Comparison of ENCODE assay signal across 1 cellular context in the genomic region with DNA sequence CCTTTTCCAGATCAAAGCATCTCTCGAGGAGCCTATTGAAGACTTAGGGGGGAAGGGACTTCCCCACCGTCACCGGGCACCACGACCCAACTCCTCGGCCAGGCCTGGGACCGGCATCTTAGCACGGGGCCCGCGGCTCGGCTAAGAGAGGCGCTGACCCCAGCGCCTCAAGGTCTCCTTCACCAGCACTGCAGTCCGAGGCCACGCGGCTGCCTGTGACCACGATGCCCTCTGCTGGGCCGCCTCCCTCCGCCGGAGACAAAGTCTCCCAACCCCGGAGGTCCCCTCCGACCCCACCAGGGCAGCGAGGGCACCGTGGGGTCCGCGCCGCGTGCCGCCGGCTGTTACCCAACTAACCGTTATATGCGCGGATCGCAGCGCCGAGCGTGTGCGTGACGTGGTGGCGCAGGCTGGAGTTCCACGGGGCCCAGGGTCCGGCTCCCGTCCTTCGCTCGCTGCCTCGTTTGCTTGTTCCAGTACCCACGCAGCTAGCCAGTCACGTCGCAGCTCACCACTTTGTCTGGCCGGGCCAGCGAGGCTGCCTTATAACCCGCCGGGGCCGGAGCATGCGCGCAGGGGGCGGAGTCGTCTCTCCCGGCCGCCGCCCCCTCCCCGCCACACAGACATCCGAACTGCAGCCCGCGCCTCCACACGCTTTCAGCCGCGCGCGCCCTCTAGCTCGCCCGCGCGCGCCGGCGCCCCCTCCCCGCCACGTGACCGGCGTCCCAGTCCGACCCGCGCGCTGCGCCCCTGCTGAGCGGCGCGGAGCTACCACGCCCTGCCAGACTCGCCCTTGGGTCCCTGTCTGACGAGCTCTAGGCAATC.
A peak's percentile ranks its signal among the peaks of the same experiment; 100 is the strongest.
TF ChIP-seq lines count a peak whose summit lies in the region.

A gene with protein sequence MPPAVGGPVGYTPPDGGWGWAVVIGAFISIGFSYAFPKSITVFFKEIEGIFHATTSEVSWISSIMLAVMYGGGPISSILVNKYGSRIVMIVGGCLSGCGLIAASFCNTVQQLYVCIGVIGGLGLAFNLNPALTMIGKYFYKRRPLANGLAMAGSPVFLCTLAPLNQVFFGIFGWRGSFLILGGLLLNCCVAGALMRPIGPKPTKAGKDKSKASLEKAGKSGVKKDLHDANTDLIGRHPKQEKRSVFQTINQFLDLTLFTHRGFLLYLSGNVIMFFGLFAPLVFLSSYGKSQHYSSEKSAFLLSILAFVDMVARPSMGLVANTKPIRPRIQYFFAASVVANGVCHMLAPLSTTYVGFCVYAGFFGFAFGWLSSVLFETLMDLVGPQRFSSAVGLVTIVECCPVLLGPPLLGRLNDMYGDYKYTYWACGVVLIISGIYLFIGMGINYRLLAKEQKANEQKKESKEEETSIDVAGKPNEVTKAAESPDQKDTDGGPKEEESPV (minus strand): TSS at position 519 of the 825 bp plus-strand sequence. CDS start 26,888 bp downstream, outside the sequence.

TF ChIP-seq in K562, 482 proteins besides CTCF, POLR2A, EP300 and RAD21 (continued from another document and continues in another):
- TF ChIP-seq, protein P1, sequence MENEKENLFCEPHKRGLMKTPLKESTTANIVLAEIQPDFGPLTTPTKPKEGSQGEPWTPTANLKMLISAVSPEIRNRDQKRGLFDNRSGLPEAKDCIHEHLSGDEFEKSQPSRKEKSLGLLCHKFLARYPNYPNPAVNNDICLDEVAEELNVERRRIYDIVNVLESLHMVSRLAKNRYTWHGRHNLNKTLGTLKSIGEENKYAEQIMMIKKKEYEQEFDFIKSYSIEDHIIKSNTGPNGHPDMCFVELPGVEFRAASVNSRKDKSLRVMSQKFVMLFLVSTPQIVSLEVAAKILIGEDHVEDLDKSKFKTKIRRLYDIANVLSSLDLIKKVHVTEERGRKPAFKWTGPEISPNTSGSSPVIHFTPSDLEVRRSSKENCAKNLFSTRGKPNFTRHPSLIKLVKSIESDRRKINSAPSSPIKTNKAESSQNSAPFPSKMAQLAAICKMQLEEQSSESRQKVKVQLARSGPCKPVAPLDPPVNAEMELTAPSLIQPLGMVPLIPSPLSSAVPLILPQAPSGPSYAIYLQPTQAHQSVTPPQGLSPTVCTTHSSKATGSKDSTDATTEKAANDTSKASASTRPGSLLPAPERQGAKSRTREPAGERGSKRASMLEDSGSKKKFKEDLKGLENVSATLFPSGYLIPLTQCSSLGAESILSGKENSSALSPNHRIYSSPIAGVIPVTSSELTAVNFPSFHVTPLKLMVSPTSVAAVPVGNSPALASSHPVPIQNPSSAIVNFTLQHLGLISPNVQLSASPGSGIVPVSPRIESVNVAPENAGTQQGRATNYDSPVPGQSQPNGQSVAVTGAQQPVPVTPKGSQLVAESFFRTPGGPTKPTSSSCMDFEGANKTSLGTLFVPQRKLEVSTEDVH (IDR thresholded peaks at IDR 0.05; ENCODE audit: low read depth, partially characterized antibody) = no peak
- TF ChIP-seq, protein P2, sequence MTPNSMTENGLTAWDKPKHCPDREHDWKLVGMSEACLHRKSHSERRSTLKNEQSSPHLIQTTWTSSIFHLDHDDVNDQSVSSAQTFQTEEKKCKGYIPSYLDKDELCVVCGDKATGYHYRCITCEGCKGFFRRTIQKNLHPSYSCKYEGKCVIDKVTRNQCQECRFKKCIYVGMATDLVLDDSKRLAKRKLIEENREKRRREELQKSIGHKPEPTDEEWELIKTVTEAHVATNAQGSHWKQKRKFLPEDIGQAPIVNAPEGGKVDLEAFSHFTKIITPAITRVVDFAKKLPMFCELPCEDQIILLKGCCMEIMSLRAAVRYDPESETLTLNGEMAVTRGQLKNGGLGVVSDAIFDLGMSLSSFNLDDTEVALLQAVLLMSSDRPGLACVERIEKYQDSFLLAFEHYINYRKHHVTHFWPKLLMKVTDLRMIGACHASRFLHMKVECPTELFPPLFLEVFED (CRISPR knock-in tag; conservative IDR thresholded peaks at IDR 0.05) = no peak
- TF ChIP-seq CBX3 (IDR thresholded peaks at IDR 0.05; ENCODE audit: borderline replicate concordance in 1 of 2, low read length in 2 of 2) = no peak
- TF ChIP-seq HNRNPUL1 (IDR thresholded peaks at IDR 0.05; ENCODE audit: low read length) = no peak
- no peak for TF ChIP-seq ZNF23 (CRISPR knock-in tag; IDR thresholded peaks at IDR 0.05)
- TF ChIP-seq, protein P3, sequence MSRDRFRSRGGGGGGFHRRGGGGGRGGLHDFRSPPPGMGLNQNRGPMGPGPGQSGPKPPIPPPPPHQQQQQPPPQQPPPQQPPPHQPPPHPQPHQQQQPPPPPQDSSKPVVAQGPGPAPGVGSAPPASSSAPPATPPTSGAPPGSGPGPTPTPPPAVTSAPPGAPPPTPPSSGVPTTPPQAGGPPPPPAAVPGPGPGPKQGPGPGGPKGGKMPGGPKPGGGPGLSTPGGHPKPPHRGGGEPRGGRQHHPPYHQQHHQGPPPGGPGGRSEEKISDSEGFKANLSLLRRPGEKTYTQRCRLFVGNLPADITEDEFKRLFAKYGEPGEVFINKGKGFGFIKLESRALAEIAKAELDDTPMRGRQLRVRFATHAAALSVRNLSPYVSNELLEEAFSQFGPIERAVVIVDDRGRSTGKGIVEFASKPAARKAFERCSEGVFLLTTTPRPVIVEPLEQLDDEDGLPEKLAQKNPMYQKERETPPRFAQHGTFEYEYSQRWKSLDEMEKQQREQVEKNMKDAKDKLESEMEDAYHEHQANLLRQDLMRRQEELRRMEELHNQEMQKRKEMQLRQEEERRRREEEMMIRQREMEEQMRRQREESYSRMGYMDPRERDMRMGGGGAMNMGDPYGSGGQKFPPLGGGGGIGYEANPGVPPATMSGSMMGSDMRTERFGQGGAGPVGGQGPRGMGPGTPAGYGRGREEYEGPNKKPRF (IDR thresholded peaks at IDR 0.05; ENCODE audit: low read depth, low read length) = no peak
- TF ChIP-seq ZBED1 (IDR thresholded peaks at IDR 0.05) = no peak
- peak; percentile 38; the same call in 1 of the 2 replicates for TF ChIP-seq NCOA1 (IDR thresholded peaks at IDR 0.05; ENCODE audit: low read depth)
- TF ChIP-seq ERF (CRISPR knock-in tag; IDR thresholded peaks at IDR 0.05) = 0 out of 2 replicates have a peak, but pooled peaks have one; percentile 15
- peak; percentile 89 for TF ChIP-seq ZNF431 (CRISPR knock-in tag; IDR thresholded peaks at IDR 0.05)
- no peak for TF ChIP-seq HNRNPH1 (optimal IDR thresholded peaks at IDR 0.05; ENCODE audit: low read depth, low read length)
- no peak for TF ChIP-seq TEAD2 (tag; IDR thresholded peaks at IDR 0.05)
- TF ChIP-seq PTBP1 (IDR thresholded peaks at IDR 0.05; ENCODE audit: low read depth, low read length) = peak; percentile 68; the same call in 1 of the 2 replicates
- TF ChIP-seq, protein P4, sequence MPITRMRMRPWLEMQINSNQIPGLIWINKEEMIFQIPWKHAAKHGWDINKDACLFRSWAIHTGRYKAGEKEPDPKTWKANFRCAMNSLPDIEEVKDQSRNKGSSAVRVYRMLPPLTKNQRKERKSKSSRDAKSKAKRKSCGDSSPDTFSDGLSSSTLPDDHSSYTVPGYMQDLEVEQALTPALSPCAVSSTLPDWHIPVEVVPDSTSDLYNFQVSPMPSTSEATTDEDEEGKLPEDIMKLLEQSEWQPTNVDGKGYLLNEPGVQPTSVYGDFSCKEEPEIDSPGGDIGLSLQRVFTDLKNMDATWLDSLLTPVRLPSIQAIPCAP (CRISPR knock-in tag; IDR thresholded peaks at IDR 0.05; ENCODE audit: borderline replicate concordance) = peak; percentile 94
- TF ChIP-seq, protein P5, sequence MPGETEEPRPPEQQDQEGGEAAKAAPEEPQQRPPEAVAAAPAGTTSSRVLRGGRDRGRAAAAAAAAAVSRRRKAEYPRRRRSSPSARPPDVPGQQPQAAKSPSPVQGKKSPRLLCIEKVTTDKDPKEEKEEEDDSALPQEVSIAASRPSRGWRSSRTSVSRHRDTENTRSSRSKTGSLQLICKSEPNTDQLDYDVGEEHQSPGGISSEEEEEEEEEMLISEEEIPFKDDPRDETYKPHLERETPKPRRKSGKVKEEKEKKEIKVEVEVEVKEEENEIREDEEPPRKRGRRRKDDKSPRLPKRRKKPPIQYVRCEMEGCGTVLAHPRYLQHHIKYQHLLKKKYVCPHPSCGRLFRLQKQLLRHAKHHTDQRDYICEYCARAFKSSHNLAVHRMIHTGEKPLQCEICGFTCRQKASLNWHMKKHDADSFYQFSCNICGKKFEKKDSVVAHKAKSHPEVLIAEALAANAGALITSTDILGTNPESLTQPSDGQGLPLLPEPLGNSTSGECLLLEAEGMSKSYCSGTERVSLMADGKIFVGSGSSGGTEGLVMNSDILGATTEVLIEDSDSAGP (CRISPR knock-in tag; IDR thresholded peaks at IDR 0.05) = no peak
- TF ChIP-seq NCOA2 (IDR thresholded peaks at IDR 0.05; ENCODE audit: partially characterized antibody in 2 of 2) = no peak
- 0 out of 2 replicates have a peak, but pooled peaks have one; percentile 14 for TF ChIP-seq KLF6 (CRISPR knock-in tag; IDR thresholded peaks at IDR 0.05; ENCODE audit: borderline replicate concordance)
- TF ChIP-seq SIN3B (IDR thresholded peaks at IDR 0.05; ENCODE audit: low read depth) = peak; percentile 43; the same call in 1 of the 2 replicates
- TF ChIP-seq, protein P6, sequence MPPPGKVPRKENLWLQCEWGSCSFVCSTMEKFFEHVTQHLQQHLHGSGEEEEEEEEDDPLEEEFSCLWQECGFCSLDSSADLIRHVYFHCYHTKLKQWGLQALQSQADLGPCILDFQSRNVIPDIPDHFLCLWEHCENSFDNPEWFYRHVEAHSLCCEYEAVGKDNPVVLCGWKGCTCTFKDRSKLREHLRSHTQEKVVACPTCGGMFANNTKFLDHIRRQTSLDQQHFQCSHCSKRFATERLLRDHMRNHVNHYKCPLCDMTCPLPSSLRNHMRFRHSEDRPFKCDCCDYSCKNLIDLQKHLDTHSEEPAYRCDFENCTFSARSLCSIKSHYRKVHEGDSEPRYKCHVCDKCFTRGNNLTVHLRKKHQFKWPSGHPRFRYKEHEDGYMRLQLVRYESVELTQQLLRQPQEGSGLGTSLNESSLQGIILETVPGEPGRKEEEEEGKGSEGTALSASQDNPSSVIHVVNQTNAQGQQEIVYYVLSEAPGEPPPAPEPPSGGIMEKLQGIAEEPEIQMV (tag; conservative IDR thresholded peaks at IDR 0.05; ENCODE audit: low read depth) = peak; percentile 46; the same call in 1 of the 2 replicates
- no peak for TF ChIP-seq YY1 (IDR thresholded peaks at IDR 0.05; ENCODE audit: borderline replicate concordance in 1 of 3, control insufficient read depth in 1 of 3, extremely low read depth in 1 of 3, insufficient read depth in 3 of 3, insufficient read length in 1 of 3, insufficient replicate concordance in 2 of 3, low read depth in 1 of 3, low read length in 2 of 3)
- no peak for TF ChIP-seq ZNF778 (CRISPR knock-in tag; IDR thresholded peaks at IDR 0.05)
- TF ChIP-seq, protein P7, sequence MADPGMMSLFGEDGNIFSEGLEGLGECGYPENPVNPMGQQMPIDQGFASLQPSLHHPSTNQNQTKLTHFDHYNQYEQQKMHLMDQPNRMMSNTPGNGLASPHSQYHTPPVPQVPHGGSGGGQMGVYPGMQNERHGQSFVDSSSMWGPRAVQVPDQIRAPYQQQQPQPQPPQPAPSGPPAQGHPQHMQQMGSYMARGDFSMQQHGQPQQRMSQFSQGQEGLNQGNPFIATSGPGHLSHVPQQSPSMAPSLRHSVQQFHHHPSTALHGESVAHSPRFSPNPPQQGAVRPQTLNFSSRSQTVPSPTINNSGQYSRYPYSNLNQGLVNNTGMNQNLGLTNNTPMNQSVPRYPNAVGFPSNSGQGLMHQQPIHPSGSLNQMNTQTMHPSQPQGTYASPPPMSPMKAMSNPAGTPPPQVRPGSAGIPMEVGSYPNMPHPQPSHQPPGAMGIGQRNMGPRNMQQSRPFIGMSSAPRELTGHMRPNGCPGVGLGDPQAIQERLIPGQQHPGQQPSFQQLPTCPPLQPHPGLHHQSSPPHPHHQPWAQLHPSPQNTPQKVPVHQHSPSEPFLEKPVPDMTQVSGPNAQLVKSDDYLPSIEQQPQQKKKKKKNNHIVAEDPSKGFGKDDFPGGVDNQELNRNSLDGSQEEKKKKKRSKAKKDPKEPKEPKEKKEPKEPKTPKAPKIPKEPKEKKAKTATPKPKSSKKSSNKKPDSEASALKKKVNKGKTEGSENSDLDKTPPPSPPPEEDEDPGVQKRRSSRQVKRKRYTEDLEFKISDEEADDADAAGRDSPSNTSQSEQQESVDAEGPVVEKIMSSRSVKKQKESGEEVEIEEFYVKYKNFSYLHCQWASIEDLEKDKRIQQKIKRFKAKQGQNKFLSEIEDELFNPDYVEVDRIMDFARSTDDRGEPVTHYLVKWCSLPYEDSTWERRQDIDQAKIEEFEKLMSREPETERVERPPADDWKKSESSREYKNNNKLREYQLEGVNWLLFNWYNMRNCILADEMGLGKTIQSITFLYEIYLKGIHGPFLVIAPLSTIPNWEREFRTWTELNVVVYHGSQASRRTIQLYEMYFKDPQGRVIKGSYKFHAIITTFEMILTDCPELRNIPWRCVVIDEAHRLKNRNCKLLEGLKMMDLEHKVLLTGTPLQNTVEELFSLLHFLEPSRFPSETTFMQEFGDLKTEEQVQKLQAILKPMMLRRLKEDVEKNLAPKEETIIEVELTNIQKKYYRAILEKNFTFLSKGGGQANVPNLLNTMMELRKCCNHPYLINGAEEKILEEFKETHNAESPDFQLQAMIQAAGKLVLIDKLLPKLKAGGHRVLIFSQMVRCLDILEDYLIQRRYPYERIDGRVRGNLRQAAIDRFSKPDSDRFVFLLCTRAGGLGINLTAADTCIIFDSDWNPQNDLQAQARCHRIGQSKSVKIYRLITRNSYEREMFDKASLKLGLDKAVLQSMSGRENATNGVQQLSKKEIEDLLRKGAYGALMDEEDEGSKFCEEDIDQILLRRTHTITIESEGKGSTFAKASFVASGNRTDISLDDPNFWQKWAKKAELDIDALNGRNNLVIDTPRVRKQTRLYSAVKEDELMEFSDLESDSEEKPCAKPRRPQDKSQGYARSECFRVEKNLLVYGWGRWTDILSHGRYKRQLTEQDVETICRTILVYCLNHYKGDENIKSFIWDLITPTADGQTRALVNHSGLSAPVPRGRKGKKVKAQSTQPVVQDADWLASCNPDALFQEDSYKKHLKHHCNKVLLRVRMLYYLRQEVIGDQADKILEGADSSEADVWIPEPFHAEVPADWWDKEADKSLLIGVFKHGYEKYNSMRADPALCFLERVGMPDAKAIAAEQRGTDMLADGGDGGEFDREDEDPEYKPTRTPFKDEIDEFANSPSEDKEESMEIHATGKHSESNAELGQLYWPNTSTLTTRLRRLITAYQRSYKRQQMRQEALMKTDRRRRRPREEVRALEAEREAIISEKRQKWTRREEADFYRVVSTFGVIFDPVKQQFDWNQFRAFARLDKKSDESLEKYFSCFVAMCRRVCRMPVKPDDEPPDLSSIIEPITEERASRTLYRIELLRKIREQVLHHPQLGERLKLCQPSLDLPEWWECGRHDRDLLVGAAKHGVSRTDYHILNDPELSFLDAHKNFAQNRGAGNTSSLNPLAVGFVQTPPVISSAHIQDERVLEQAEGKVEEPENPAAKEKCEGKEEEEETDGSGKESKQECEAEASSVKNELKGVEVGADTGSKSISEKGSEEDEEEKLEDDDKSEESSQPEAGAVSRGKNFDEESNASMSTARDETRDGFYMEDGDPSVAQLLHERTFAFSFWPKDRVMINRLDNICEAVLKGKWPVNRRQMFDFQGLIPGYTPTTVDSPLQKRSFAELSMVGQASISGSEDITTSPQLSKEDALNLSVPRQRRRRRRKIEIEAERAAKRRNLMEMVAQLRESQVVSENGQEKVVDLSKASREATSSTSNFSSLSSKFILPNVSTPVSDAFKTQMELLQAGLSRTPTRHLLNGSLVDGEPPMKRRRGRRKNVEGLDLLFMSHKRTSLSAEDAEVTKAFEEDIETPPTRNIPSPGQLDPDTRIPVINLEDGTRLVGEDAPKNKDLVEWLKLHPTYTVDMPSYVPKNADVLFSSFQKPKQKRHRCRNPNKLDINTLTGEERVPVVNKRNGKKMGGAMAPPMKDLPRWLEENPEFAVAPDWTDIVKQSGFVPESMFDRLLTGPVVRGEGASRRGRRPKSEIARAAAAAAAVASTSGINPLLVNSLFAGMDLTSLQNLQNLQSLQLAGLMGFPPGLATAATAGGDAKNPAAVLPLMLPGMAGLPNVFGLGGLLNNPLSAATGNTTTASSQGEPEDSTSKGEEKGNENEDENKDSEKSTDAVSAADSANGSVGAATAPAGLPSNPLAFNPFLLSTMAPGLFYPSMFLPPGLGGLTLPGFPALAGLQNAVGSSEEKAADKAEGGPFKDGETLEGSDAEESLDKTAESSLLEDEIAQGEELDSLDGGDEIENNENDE (IDR thresholded peaks at IDR 0.05; ENCODE audit: low read depth, low read length) = no peak
- TF ChIP-seq HSF4 (CRISPR knock-in tag; IDR thresholded peaks at IDR 0.05; ENCODE audit: borderline replicate concordance) = no peak
- TF ChIP-seq HDAC3 (IDR thresholded peaks at IDR 0.05; ENCODE audit: borderline replicate concordance, partially characterized antibody) = no peak
- TF ChIP-seq TAF9B (IDR thresholded peaks at IDR 0.05; ENCODE audit: partially characterized antibody) = peak; percentile 76
